In the genomic region with DNA sequence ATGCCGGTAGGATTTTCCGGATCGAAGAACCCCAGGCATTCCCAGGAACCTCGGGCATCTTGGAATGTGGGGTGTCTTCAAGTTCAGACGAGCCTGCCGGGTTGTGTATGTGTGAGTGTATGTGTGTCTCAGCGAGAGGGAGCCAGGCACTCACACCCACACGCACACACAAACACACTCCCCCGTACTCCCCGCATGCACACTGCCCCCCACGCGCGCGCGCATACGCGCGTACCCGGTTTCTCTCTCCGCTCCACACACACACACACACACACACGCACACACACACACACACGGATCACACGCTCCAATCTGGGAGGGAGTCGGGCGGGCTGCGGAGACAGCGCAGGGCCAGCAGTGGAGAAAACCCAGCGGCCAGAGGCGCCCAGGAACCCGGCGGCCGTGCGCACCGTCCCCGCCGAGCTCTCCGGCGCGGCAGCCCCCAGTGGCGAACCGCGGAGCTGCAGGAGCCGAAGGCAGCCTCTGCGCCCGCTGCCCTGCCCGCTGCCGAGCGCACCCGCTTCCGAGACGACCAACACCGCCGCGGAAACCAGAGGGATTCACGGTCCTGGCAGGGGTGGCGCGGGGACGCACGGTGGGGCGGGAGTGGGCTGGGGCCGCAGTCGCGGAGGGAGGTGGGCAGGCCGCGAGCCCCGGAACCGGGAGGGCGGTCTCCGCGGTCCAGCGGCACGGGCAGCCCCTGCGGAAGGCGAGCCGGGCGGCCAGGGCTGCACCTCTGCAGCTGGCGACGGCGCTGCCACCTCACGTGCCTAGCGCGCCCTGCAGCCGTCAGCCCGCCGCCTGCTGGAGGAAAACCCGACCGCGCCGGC, we compare ENCODE assay signal across 1 cellular context.
TF ChIP-seq lines count a peak whose summit lies in the region.

A gene (minus strand): TSS at position 125 of the 830 bp plus-strand sequence.

TF ChIP-seq in WTC11, 78 proteins besides CTCF, POLR2A, EP300 and RAD21 (continued from another document):
- TF ChIP-seq, protein P1, sequence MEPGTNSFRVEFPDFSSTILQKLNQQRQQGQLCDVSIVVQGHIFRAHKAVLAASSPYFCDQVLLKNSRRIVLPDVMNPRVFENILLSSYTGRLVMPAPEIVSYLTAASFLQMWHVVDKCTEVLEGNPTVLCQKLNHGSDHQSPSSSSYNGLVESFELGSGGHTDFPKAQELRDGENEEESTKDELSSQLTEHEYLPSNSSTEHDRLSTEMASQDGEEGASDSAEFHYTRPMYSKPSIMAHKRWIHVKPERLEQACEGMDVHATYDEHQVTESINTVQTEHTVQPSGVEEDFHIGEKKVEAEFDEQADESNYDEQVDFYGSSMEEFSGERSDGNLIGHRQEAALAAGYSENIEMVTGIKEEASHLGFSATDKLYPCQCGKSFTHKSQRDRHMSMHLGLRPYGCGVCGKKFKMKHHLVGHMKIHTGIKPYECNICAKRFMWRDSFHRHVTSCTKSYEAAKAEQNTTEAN (CRISPR knock-in tag; IDR thresholded peaks at IDR 0.05) = peak; percentile 61
- TF ChIP-seq ESRRA (CRISPR knock-in tag; IDR thresholded peaks at IDR 0.05; ENCODE audit: borderline replicate concordance) = peak; percentile 69; the same call in 1 of the 2 replicates
TF ChIP-seq in WTC11: peak in this region for 35.
